In genomic region chr19:50331187-50332013, GRCh38 we compare ENCODE assay signal across 9 cellular contexts. TPM values are rescaled to one million over a fixed set of nuclear protein-coding genes. Genes with fewer than 3 reads are reported as not detected.
DNase-seq lines count a peak whose midpoint lies in the region; ATAC-seq and TF ChIP-seq lines count a peak whose summit lies in the region.
"Had no signal": no experiment of that assay in that cellular context is flagged by ENCODE, and none has a peak within 500 bp of the region (broad histone marks: within the 10 kb centered on the region; RNA-seq: fewer than 3 reads in every experiment).

No MANE protein-coding gene starts in this region.

- DNase-seq in activated naive CD4-positive, alpha-beta T cell treated with anti-CD3 and anti-CD28 coated beads for 36 hours, result peak; percentile 43
- no peak for DNase-seq in activated naive CD4-positive, alpha-beta T cell (lab: John Stamatoyannopoulos, UW)
- DNase-seq in T-cell (no peak), islet precursor cell (peak; percentile 68), thoracic aorta (ENCODE audit: low spot score) (no peak)

- H3K27me3 ChIP-seq in thoracic aorta (replicated peaks; ENCODE audit: insufficient read depth), result peaks cover 15% of the 10 kb centered on the region

- H3K4me1 ChIP-seq in thoracic aorta (ENCODE audit: control insufficient read depth in 1 of 2, low read depth in 2 of 2), result peaks cover 4 to 28% of the 10 kb centered on the region in 2 donors

- peaks cover 52% of the 10 kb centered on the region for H3K27me3 Mint-ChIP-seq in activated naive CD4-positive, alpha-beta T cell treated with anti-CD3 and anti-CD28 coated beads for 36 hours (ENCODE audit: low read depth)
- peaks cover 63 to 68% of the 10 kb centered on the region in 2 donors for H3K27me3 Mint-ChIP-seq in T-cell

- H3K27ac ChIP-seq in thoracic aorta, result no peak overlapping the region

- H3K4me3 ChIP-seq in thoracic aorta, result peak overlapping the region; percentile 57

- H3K36me3 Mint-ChIP-seq in activated naive CD4-positive, alpha-beta T cell treated with anti-CD3 and anti-CD28 coated beads for 36 hours (ENCODE audit: low read depth), result peaks cover 8% of the 10 kb centered on the region
- H3K36me3 Mint-ChIP-seq in T-cell, result peaks cover 4% of the 10 kb centered on the region

- no peaks in the 10 kb centered on the region for H3K9me3 Mint-ChIP-seq in activated naive CD4-positive, alpha-beta T cell treated with anti-CD3 and anti-CD28 coated beads for 36 hours
- H3K9me3 Mint-ChIP-seq in T-cell, result peaks cover 3 to 10% (median 5%) of the 10 kb centered on the region in 3 donors

- TF ChIP-seq CTCF in thoracic aorta (IDR thresholded peaks at IDR 0.05), result no peak

- peak overlapping the region; percentile 73 for H3K27ac Mint-ChIP-seq in activated naive CD4-positive, alpha-beta T cell treated with anti-CD3 and anti-CD28 coated beads for 36 hours
- peak overlapping the region in 1 of 2 donors; percentile 43 for H3K27ac Mint-ChIP-seq in T-cell

- H3K9me3 ChIP-seq in thoracic aorta, result no peaks in the 10 kb centered on the region

- POLR2A ChIA-PET in T-cell (lab: Charles Lee), result no interaction called here

- CTCF ChIA-PET in activated naive CD4-positive, alpha-beta T cell treated with anti-CD3 and anti-CD28 coated beads for 36 hours (lab: Charles Lee), result no interaction called here
- CTCF ChIA-PET in T-cell (lab: Charles Lee), result no interaction called here

- peaks cover 73% of the 10 kb centered on the region for H3K4me1 Mint-ChIP-seq in activated naive CD4-positive, alpha-beta T cell treated with anti-CD3 and anti-CD28 coated beads for 36 hours (ENCODE audit: low read depth)
- peaks cover 54 to 70% (median 60%) of the 10 kb centered on the region in 3 donors for H3K4me1 Mint-ChIP-seq in T-cell

- no peaks in the 10 kb centered on the region for H3K36me3 ChIP-seq in thoracic aorta

- no peak for ATAC-seq in T-cell (replicated peaks in 1 of 4)
- no peak for ATAC-seq in thoracic aorta (ENCODE audit: insufficient number of reproducible peaks, low FRiP score, low read depth)
- no peak for ATAC-seq in HG02571 (IDR thresholded peaks at IDR 0.05; ENCODE audit: unreplicated experiment)
- no peak for ATAC-seq in GM18909 (IDR thresholded peaks at IDR 0.05; ENCODE audit: poor library complexity, unreplicated experiment)
- no peak for ATAC-seq in GM21619 (IDR thresholded peaks at IDR 0.05; ENCODE audit: unreplicated experiment)

- peak overlapping the region; percentile 73 for H3K4me3 Mint-ChIP-seq in activated naive CD4-positive, alpha-beta T cell treated with anti-CD3 and anti-CD28 coated beads for 36 hours
- peak overlapping the region; percentile 0 to 84 (median 60) for H3K4me3 Mint-ChIP-seq in T-cell

- intact Hi-C loops in activated naive CD4-positive, alpha-beta T cell treated with anti-CD3 and anti-CD28 coated beads for 36 hours (cut with micrococcal nuclease), result loop anchor here (2.0 to 10.0 kb wide), 2 partner anchors 15 to 393 kb away; partner anchors contain the start of gene CLEC11A

RNA-seq across cellular contexts. Expression of gene KCNC3, which starts 2.2 kb away (rescaled TPM):
- 1 to 10 TPM; 2.0 to 2.4 TPM for total RNA-seq in activated naive CD4-positive, alpha-beta T cell treated with anti-CD3 and anti-CD28 coated beads for 36 hours
- total RNA-seq in T-cell (1 to 10 TPM in 4 of 5 donors, under 1 TPM in 1; 0.75 to 4.3 (median 1.5) TPM), thoracic aorta (1 to 10 TPM; 1.3 to 4.2 TPM)

RNA-seq across cellular contexts. Expression of gene NAPSA, which starts 34.0 kb away (rescaled TPM):
- 10 to 100 TPM; 40.2 to 41.0 TPM for total RNA-seq in activated naive CD4-positive, alpha-beta T cell treated with anti-CD3 and anti-CD28 coated beads for 36 hours
- total RNA-seq in T-cell (1 to 10 TPM; 2.6 to 7.1 (median 3.0) TPM), thoracic aorta (not detected)
- total RNA-seq: Daoy had no signal

RNA-seq across cellular contexts. Expression of gene NR1H2, which starts 44.9 kb away (rescaled TPM):
- total RNA-seq in activated naive CD4-positive, alpha-beta T cell treated with anti-CD3 and anti-CD28 coated beads for 36 hours, result 10 to 100 TPM; 47.2 to 49.3 TPM
- total RNA-seq in T-cell (100 to 1,000 TPM; 109 to 236 (median 117) TPM), thoracic aorta (100 to 1,000 TPM; 113 to 138 TPM)

RNA-seq across cellular contexts. Expression of gene POLD1, which starts 52.7 kb away (rescaled TPM):
- total RNA-seq in activated naive CD4-positive, alpha-beta T cell treated with anti-CD3 and anti-CD28 coated beads for 36 hours, result 100 to 1,000 TPM; 221 to 224 TPM
- 10 to 100 TPM; 32.9 to 67.1 (median 54.0) TPM for total RNA-seq in T-cell
- total RNA-seq in thoracic aorta, result 10 to 100 TPM; 12.8 to 39.5 TPM

Comparison
In these comparisons a context has a peak if more than half of its experiments do, and no peak if none do; other contexts are left out.
1. DNase-seq: peak in activated naive CD4-positive, alpha-beta T cell treated with anti-CD3 and anti-CD28 coated beads for 36 hours (single experiment) and islet precursor cell (single experiment); none in activated naive CD4-positive, alpha-beta T cell (0 of 4), T-cell (0 of 34) and thoracic aorta (single experiment).
2. RNA of gene NAPSA, which starts 34.0 kb away (total RNA-seq): 40.2 to 41.0 TPM in activated naive CD4-positive, alpha-beta T cell treated with anti-CD3 and anti-CD28 coated beads for 36 hours; 2.6 to 7.1 TPM in T-cell and not detected in thoracic aorta; every median in the first group is over 4 times any median in the second.